In the genomic region with DNA sequence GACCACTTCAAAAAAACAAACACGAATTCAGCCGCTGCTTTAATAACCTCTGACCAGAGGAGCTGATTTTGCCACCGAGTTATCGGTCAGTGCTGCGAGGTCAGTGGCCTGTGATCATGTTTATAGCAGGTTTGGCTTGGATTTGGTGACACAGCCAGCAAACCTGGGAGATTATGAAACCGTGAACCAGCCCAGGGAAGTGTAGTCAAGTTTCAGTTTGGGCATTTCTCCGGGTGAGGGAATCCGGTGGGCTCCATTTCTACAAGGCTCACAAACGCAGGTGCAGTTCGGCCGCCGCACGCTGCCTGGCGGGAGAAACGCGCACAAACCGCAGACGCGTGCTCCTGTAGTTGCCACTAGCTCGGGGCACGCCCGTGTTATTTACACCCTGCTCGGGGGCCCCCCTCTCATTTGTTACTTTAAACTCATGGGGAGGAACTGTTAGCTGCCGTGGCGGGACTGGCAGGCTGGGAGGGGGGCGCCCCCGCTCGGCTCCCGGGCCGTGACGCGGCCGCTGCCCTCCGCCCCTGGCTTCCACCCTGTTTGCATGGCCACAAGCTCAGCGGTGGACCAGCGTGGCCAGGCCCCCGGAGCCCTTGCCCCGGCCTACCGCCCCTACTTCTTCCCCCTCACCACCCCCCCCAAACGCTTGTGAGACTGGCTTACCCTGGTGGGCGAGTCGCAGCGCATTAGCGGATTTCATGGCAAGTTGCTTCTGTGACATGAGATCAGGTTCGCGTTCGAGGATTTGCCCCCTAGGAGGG, we compare ENCODE assay signal across 13 cellular contexts. TPM values are rescaled to one million over a fixed set of nuclear protein-coding genes. Genes with fewer than 3 reads are reported as not detected.
DNase-seq lines count a peak whose midpoint lies in the region; ATAC-seq and TF ChIP-seq lines count a peak whose summit lies in the region.
"Had no signal": no experiment of that assay in that cellular context is flagged by ENCODE, and none has a peak within 500 bp of the region (broad histone marks: within the 10 kb centered on the region; RNA-seq: fewer than 3 reads in every experiment).

No MANE protein-coding gene starts in this region.

- H3K27ac Mint-ChIP-seq in endodermal cell (no peak overlapping the region), neural progenitor cell (no peak overlapping the region)

- DNase-seq in NCI-H146 (lab: John Stamatoyannopoulos, UW) = peak; percentile 61
- DNase-seq in NCI-H146 treated with DMSO at 0.1 percent for 48 hours (lab: John Stamatoyannopoulos, UW; ENCODE audit: unreplicated experiment) = no peak
- no peak for DNase-seq in MG63
- peak; percentile 72 for DNase-seq in endodermal cell
- DNase-seq in neural progenitor cell (ENCODE audit: low spot score) = peak; percentile 73
- DNase-seq in NCI-H1694 (lab: John Stamatoyannopoulos, UW) = no peak
- no peak for DNase-seq in activated CD4-positive, CD25-positive, alpha-beta regulatory T cell (lab: John Stamatoyannopoulos, UW)
- DNase-seq: aorta, NCI-H2081 treated with DMSO at 0.1 percent for 48 hours, spleen, T-helper 9 cell, thyroid gland had no signal

- TF ChIP-seq CTCF in endodermal cell (conservative IDR thresholded peaks at IDR 0.05) (peak; percentile 10), neural progenitor cell (IDR thresholded peaks at IDR 0.05) (no peak)

- no peak overlapping the region for H2AFZ ChIP-seq in neural progenitor cell (replicated peaks)

- peaks cover 31% of the 10 kb centered on the region for H3F3A ChIP-seq in neural progenitor cell (ENCODE audit: low read depth)

- peaks cover 7% of the 10 kb centered on the region for H3K36me3 Mint-ChIP-seq in endodermal cell (ENCODE audit: low read depth)
- H3K36me3 Mint-ChIP-seq in neural progenitor cell = no peaks in the 10 kb centered on the region

- H3K9me3 Mint-ChIP-seq in endodermal cell (no peaks in the 10 kb centered on the region), neural progenitor cell (no peaks in the 10 kb centered on the region)

- H3K27me3 Mint-ChIP-seq in endodermal cell (ENCODE audit: insufficient read depth) (peaks cover 60% of the 10 kb centered on the region), neural progenitor cell (ENCODE audit: insufficient read depth, low read depth) (peaks cover 56% of the 10 kb centered on the region)

- peak overlapping the region; percentile 97 for H3K4me2 ChIP-seq in neural progenitor cell

- H3K27ac ChIP-seq in endodermal cell (ENCODE audit: low read depth, low read length) (no peak overlapping the region), neural progenitor cell (no peak overlapping the region)
- H3K27ac ChIP-seq: spleen, thyroid gland had no signal

- H3K36me3 ChIP-seq in MG63 (no peaks in the 10 kb centered on the region), endodermal cell (ENCODE audit: control insufficient read depth, insufficient read depth, low read length) (no peaks in the 10 kb centered on the region), neural progenitor cell (no peaks in the 10 kb centered on the region)
- H3K36me3 ChIP-seq: spleen, thyroid gland had no signal

- H3K27me3 ChIP-seq in MG63 (peaks cover 7% of the 10 kb centered on the region; the same call in 1 of the 2 replicates), endodermal cell (ENCODE audit: control insufficient read depth, insufficient read depth, low read length, poor library complexity, severe bottlenecking) (peaks cover 93% of the 10 kb centered on the region), neural progenitor cell (peaks cover 100% of the 10 kb centered on the region)

- 1 to 2% methylated on average over 18 to 47 of the region's 47 CpGs for WGBS in endodermal cell (ENCODE audit: insufficient coverage in 1 of 2, insufficient read length in 1 of 2), 2 experiments

- H3K9ac ChIP-seq in endodermal cell (ENCODE audit: extremely low read depth, low read length, poor library complexity, severe bottlenecking) = no peak overlapping the region
- H3K9ac ChIP-seq in neural progenitor cell = no peak overlapping the region

- H3K4me3 Mint-ChIP-seq in endodermal cell = peak overlapping the region; percentile 65
- H3K4me3 Mint-ChIP-seq in neural progenitor cell = peak overlapping the region; percentile 81

- peaks cover 24% of the 10 kb centered on the region for H4K20me1 ChIP-seq in neural progenitor cell (ENCODE audit: low read depth)

- ATAC-seq in GM19463 (IDR thresholded peaks at IDR 0.05; ENCODE audit: unreplicated experiment) = no peak

- no peaks in the 10 kb centered on the region for H3K9me3 ChIP-seq in MG63
- H3K9me3 ChIP-seq in endodermal cell (ENCODE audit: control insufficient read depth, low read length) = no peaks in the 10 kb centered on the region
- no peaks in the 10 kb centered on the region for H3K9me3 ChIP-seq in neural progenitor cell (ENCODE audit: low read depth)
- H3K9me3 ChIP-seq: thyroid gland had no signal

- H3K4me3 ChIP-seq in MG63 = peak overlapping the region; percentile 15; the same call in 1 of the 2 replicates
- peak overlapping the region; percentile 83 for H3K4me3 ChIP-seq in endodermal cell (ENCODE audit: low read length)
- peak overlapping the region; percentile 54 for H3K4me3 ChIP-seq in neural progenitor cell
- H3K4me3 ChIP-seq: thyroid gland had no signal

- H3K4me1 Mint-ChIP-seq in endodermal cell = peaks cover 26% of the 10 kb centered on the region
- peaks cover 41% of the 10 kb centered on the region for H3K4me1 Mint-ChIP-seq in neural progenitor cell

- H3K4me1 ChIP-seq in endodermal cell (ENCODE audit: control insufficient read depth, insufficient read depth, low read length) = no peaks in the 10 kb centered on the region
- peaks cover 24% of the 10 kb centered on the region for H3K4me1 ChIP-seq in neural progenitor cell

- no peaks in the 10 kb centered on the region for H3K79me2 ChIP-seq in neural progenitor cell (ENCODE audit: low read depth)

RNA-seq across cellular contexts. Expression of gene ONECUT1, which starts 13.6 kb away (rescaled TPM):
- total RNA-seq in MG63 (2014; rRNA removed; shearing (Covaris generic); ENCODE audit: low replicate concordance) = not detected in 2 replicates
- total RNA-seq in endodermal cell (1 to 10 TPM; 1.8 to 5.3 TPM), neural progenitor cell (ENCODE audit: low replicate concordance) (1.5 TPM in 2 replicates)
- 5.6 TPM for polyA plus RNA-seq in endodermal cell (2013, experiment 1 of 2)
- 4.6 TPM for polyA plus RNA-seq in endodermal cell (2013, experiment 2 of 2)
- total RNA-seq: aorta, spleen, thyroid gland had no signal
- polyA plus RNA-seq: aorta, spleen had no signal

Comparison
In these comparisons a context has a peak if more than half of its experiments do, and no peak if none do; other contexts are left out.
1. DNase-seq: peak in NCI-H146 (single experiment), endodermal cell (single experiment) and neural progenitor cell (single experiment); none in NCI-H146 treated with DMSO at 0.1 percent for 48 hours (single experiment), MG63 (single experiment), NCI-H1694 (single experiment) and activated CD4-positive, CD25-positive, alpha-beta regulatory T cell (0 of 4).
2. H3K4me3 ChIP-seq: peak in every context shown above with its lines; median percentile 83 in endodermal cell; 54 in neural progenitor cell; 15 in MG63.